ENCODE assay signal across 8 cellular contexts in genomic region chr4:152535903-152536544, GRCh38. TPM values are rescaled to one million over a fixed set of nuclear protein-coding genes. Genes with fewer than 3 reads are reported as not detected.
DNase-seq lines count a peak whose midpoint lies in the region; ATAC-seq and TF ChIP-seq lines count a peak whose summit lies in the region.

FBXW7 (minus strand) TSS chr4:152536092; CDS start chr4:152411803, 124,289 bp downstream.

- H3K79me2 ChIP-seq in SK-N-SH (ENCODE audit: insufficient read depth) = peaks cover 91% of the 10 kb centered on the region

- H3K4me2 ChIP-seq in SK-N-SH = peak within 1 kb of the TSS; percentile 92

- under 1% methylated on average over 20 of the region's 63 CpGs for whole genome bisulfite sequencing in SK-N-SH (ENCODE audit: low lambda C conversion rate)

- H3K27ac ChIP-seq in SK-N-SH (ENCODE audit: low read depth in 2 of 2, low read length in 1 of 2) (peak within 1 kb of the TSS; percentile 91), temporal lobe (ENCODE audit: low read depth, low read length) (peak within 1 kb of the TSS; percentile 73)

- H3F3A ChIP-seq in SK-N-SH (replicated peaks; ENCODE audit: insufficient read depth) = peaks cover 4% of the 10 kb centered on the region

- peaks cover 8 to 18% of the 10 kb centered on the region in 2 experiments; a peak in 3 of 4 replicates for H3K4me1 ChIP-seq in SK-N-SH (ENCODE audit: control insufficient read depth in 1 of 2, insufficient read depth in 2 of 2, low read depth in 1 of 2, low read length in 1 of 2)

- DNase-seq in GM04504 (ENCODE audit: low read depth) = peak; percentile 99
- DNase-seq in NCI-H1048 (lab: John Stamatoyannopoulos, UW) = peak; percentile 92
- DNase-seq in SK-N-SH = peak; percentile 97
- peak; percentile 99 for DNase-seq in activated naive CD4-positive, alpha-beta T cell treated with anti-CD3 and anti-CD28 coated beads, Interleukin-2, amount 50 U/mL, for 16 hours
- DNase-seq in globus pallidus (ENCODE audit: low spot score) = peak; percentile 99
- peak; percentile 99 for DNase-seq in occipital lobe (lab: John Stamatoyannopoulos, UW)

- peaks cover 0 to 24% of the 10 kb centered on the region in 2 experiments for H3K36me3 ChIP-seq in SK-N-SH (replicated peaks in 1 of 2; ENCODE audit: control insufficient read depth in 1 of 2, insufficient read depth in 2 of 2, low read length in 1 of 2)

- POLR2A ChIA-PET in SK-N-SH (lab: Yijun Ruan, JAX) = interaction anchor here (0.7 to 0.8 kb wide), 2 partner anchors 9 to 54 kb away, joined by 3 read pairs; no protein-coding TSS in a partner anchor

- peaks cover 40% of the 10 kb centered on the region for H4K20me1 ChIP-seq in SK-N-SH (ENCODE audit: insufficient read depth)

- H2AFZ ChIP-seq in SK-N-SH (ENCODE audit: low read depth) = peak within 1 kb of the TSS; percentile 97

- H3K27me3 ChIP-seq in SK-N-SH (ENCODE audit: insufficient read depth) = no peaks in the 10 kb centered on the region

- TF ChIP-seq EP300 in SK-N-SH (IDR thresholded peaks at IDR 0.05; ENCODE audit: borderline replicate concordance in 1 of 2, low read depth in 1 of 2, low read length in 1 of 2) = 0 out of 4 replicates have a peak, but pooled peaks of 1 of the 2 experiments have one; percentile 5

- H3K9me3 ChIP-seq in SK-N-SH = no peaks in the 10 kb centered on the region

- H3K9me2 ChIP-seq in SK-N-SH = no peaks in the 10 kb centered on the region

- H3K9ac ChIP-seq in SK-N-SH = peak within 1 kb of the TSS; percentile 84

- TF ChIP-seq RAD21 in SK-N-SH (IDR thresholded peaks at IDR 0.05; ENCODE audit: low read length) = no peak

- peak; percentile 76 for ATAC-seq in HG02571 (IDR thresholded peaks at IDR 0.05; ENCODE audit: unreplicated experiment)

- peak within 1 kb of the TSS; percentile 96 to 99 for H3K4me3 ChIP-seq in SK-N-SH (ENCODE audit: low read depth in 2 of 2, low read length in 1 of 2)

- CTCF ChIA-PET in SK-N-SH (lab: Yijun Ruan, JAX) = interaction anchor here (1.0 to 3.8 kb wide), 4 partner anchors 35 to 104 kb away, joined by 3 to 15 read pairs (median 9); no protein-coding TSS in a partner anchor

- no peak for TF ChIP-seq CTCF in SK-N-SH (IDR thresholded peaks at IDR 0.05)

TF ChIP-seq in SK-N-SH, 30 proteins besides CTCF, POLR2A, EP300 and RAD21:
- peak; percentile 75; the same call in 1 of the 2 replicates for TF ChIP-seq SIN3A (IDR thresholded peaks at IDR 0.05; ENCODE audit: borderline replicate concordance, low read depth, low read length)
- peak; percentile 29; the same call in 1 of the 2 replicates for TF ChIP-seq RCOR1 (IDR thresholded peaks at IDR 0.05; ENCODE audit: low read length)
- 0 out of 2 replicates have a peak, but pooled peaks have one; percentile 8 for TF ChIP-seq SMC3 (IDR thresholded peaks at IDR 0.05; ENCODE audit: low read depth, low read length)
- TF ChIP-seq USF2 (IDR thresholded peaks at IDR 0.05; ENCODE audit: borderline replicate concordance, low read depth, low read length) = no peak
- TF ChIP-seq YY1 (IDR thresholded peaks at IDR 0.05; ENCODE audit: low read depth) = no peak; the same call in 1 of the 2 replicates
- peak; percentile 73 for TF ChIP-seq TAF1 (IDR thresholded peaks at IDR 0.05; ENCODE audit: borderline replicate concordance, low read depth, low read length)
- peak; percentile 97 for TF ChIP-seq ELF1 (IDR thresholded peaks at IDR 0.05)
- TF ChIP-seq MXI1 (IDR thresholded peaks at IDR 0.05; ENCODE audit: low read depth, low read length) = peak; percentile 74; the same call in 1 of the 2 replicates
- 0 out of 2 replicates have a peak, but pooled peaks have one; percentile 9 for TF ChIP-seq PBX3 (IDR thresholded peaks at IDR 0.05)
- peak; percentile 87 for TF ChIP-seq GABPA (IDR thresholded peaks at IDR 0.05; ENCODE audit: low read depth)
- TF ChIP-seq TCF12 (IDR thresholded peaks at IDR 0.05) = peak; percentile 30; the same call in 1 of the 2 replicates
- TF ChIP-seq CHD2 (IDR thresholded peaks at IDR 0.05; ENCODE audit: low read length, partially characterized antibody) = peak; percentile 78
- TF ChIP-seq POLR2AphosphoS5 (IDR thresholded peaks at IDR 0.05; ENCODE audit: low read depth, low read length) = peak; percentile 71; the same call in 1 of the 2 replicates
- no peak for TF ChIP-seq EZH2phosphoT487 (IDR thresholded peaks at IDR 0.05; ENCODE audit: borderline replicate concordance, low read depth)
- TF ChIP-seq MEF2A (IDR thresholded peaks at IDR 0.05; ENCODE audit: borderline replicate concordance, low read depth) = no peak
- no peak for TF ChIP-seq NFIC (IDR thresholded peaks at IDR 0.05; ENCODE audit: borderline replicate concordance)
- TF ChIP-seq FOXM1 (IDR thresholded peaks at IDR 0.05; ENCODE audit: low read depth) = 0 out of 2 replicates have a peak, but pooled peaks have one; percentile 14

RNA-seq across cellular contexts. Expression of gene FBXW7, which starts in this region (rescaled TPM):
- polyA plus RNA-seq in SK-N-SH (2012; rRNA removed) = 7.7 and 11.4 TPM in 2 replicates
- 8.5 and 11.5 TPM in 2 replicates for polyA plus RNA-seq in SK-N-SH (2012; cell fraction: cytosol; rRNA removed)
- 11.7 and 34.5 TPM in 2 replicates for polyA plus RNA-seq in SK-N-SH (2012; cell fraction: nucleus; rRNA removed)
- total RNA-seq in occipital lobe = 285 TPM
- 267 TPM for total RNA-seq in temporal lobe

Comparison
In these comparisons a context has a peak if more than half of its experiments do, and no peak if none do; other contexts are left out.
1. Peak in every context shown above with its lines: DNase-seq, ATAC-seq, H3K4me3 ChIP-seq and H3K27ac ChIP-seq.